21 cellular contexts compared by ENCODE assay signal in the genomic region with DNA sequence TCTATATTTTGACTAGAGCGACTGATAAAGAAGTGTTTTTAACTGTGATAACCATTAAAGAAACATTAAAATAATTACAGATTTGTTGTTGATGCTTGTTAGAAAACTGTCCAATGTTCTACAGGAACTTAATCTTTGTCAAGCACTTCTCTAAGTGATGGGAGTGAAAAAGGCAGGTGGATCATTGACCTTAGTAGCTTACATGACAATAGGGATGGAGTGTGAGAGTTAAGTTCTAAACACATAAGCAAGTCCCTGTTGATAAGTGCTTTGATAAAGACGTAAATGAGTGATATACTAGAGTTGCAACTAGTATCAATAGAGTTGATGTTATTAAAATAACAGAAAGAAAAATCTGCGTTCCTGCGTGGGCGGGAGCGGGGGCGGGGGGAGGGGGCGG.
"Had no signal": no experiment of that assay in that cellular context is flagged by ENCODE, and none has a peak within 500 bp of the region (broad histone marks: within the 10 kb centered on the region; RNA-seq: fewer than 3 reads in every experiment).

No MANE protein-coding gene starts in this region.

- H3K4me3 ChIP-seq: coronary artery, heart left ventricle, left ventricle myocardium inferior, lung, pancreas, stomach, thoracic aorta, transverse colon had no signal

- H3K27me3 ChIP-seq: heart left ventricle, pancreas, stomach, transverse colon had no signal

- DNase-seq: effector CD4-positive, alpha-beta T cell; endodermal cell; heart left ventricle; hippocampal formation; left ventricle myocardium inferior; mesenchymal stem cell; midbrain; occipital lobe; pancreas; right cardiac atrium; small intestine; stimulated activated CD4-positive, alpha-beta T cell treated with anti-CD3 and anti-CD28 coated beads, Interleukin-12 subunit alpha, Interleukin-12 subunit beta, amount 100 ng/mL, for 4 hours; stimulated activated naive CD4-positive, alpha-beta T cell; stomach; substantia nigra; transverse colon had no signal

- H3K36me3 Mint-ChIP-seq: natural killer cell treated with Interleukin-12 subunit alpha and Interleukin-12 subunit beta and Interleukin-15 and Interleukin-18, amount 100 ng/mL, for 72 hours had no signal

- H3K4me1 ChIP-seq: heart left ventricle, left ventricle myocardium inferior, pancreas, stomach, transverse colon had no signal

- H3K27ac Mint-ChIP-seq: endodermal cell; natural killer cell treated with Interleukin-12 subunit alpha and Interleukin-12 subunit beta and Interleukin-15 and Interleukin-18, amount 100 ng/mL, for 72 hours; progenitor cell of endocrine pancreas had no signal

- H3K9me3 Mint-ChIP-seq: endodermal cell had no signal

- ATAC-seq: heart left ventricle; natural killer cell treated with Interleukin-12 subunit alpha and Interleukin-12 subunit beta and Interleukin-15 and Interleukin-18, amount 100 ng/mL, for 72 hours; pancreas; right cardiac atrium had no signal

- H3K4me3 Mint-ChIP-seq: endodermal cell; natural killer cell treated with Interleukin-12 subunit alpha and Interleukin-12 subunit beta and Interleukin-15 and Interleukin-18, amount 100 ng/mL, for 72 hours had no signal

- H3K27ac ChIP-seq: coronary artery, heart left ventricle, left ventricle myocardium inferior, pancreas, stomach, thoracic aorta, transverse colon had no signal

- H3K36me3 ChIP-seq: heart left ventricle, left ventricle myocardium inferior, pancreas, stomach, thoracic aorta, transverse colon had no signal

- H3K27me3 Mint-ChIP-seq: natural killer cell treated with Interleukin-12 subunit alpha and Interleukin-12 subunit beta and Interleukin-15 and Interleukin-18, amount 100 ng/mL, for 72 hours; progenitor cell of endocrine pancreas had no signal

- H3K9me3 ChIP-seq: heart left ventricle, left ventricle myocardium inferior, pancreas, stomach, thoracic aorta, transverse colon had no signal
